ENCODE assay signal across 13 cellular contexts in genomic region chr15:65008989-65009388, GRCh38. TPM values are rescaled to one million over a fixed set of nuclear protein-coding genes. Genes with fewer than 3 reads are reported as not detected.
DNase-seq lines count a peak whose midpoint lies in the region; ATAC-seq, FAIRE-seq and TF ChIP-seq lines count a peak whose summit lies in the region.
"Had no signal": no experiment of that assay in that cellular context is flagged by ENCODE, and none has a peak within 500 bp of the region (broad histone marks: within the 10 kb centered on the region; RNA-seq: fewer than 3 reads in every experiment).

No MANE protein-coding gene starts in this region.

- no peak overlapping the region for H3K9ac ChIP-seq in fibroblast of lung (ENCODE audit: insufficient read depth, low read length)

- no peak overlapping the region for H3K4me2 ChIP-seq in OCI-LY7 (ENCODE audit: low read length)
- no peak overlapping the region for H3K4me2 ChIP-seq in fibroblast of lung (ENCODE audit: extremely low read depth, insufficient read depth, low read length)

- DNase-seq in AG04450 (ENCODE audit: low read depth, low spot score) (no peak), OCI-LY7 (ENCODE audit: low spot score) (peak; percentile 21), fibroblast of lung (ENCODE audit: low read depth in 2 of 2) (peak in 1 of 2 donors; percentile 11), caudate nucleus (lab: John Stamatoyannopoulos, UW) (no peak), tibial artery (no peak), pancreas (no peak)
- DNase-seq: activated T-cell treated with anti-CD3 and anti-CD28 coated beads, Interleukin-2, amount 50 U/mL, for 48 hours; trophoblast cell had no signal

- H3K27me3 ChIP-seq in AG04450 (ENCODE audit: control insufficient read depth, insufficient read depth, low read length), result no peaks in the 10 kb centered on the region
- H3K27me3 ChIP-seq in fibroblast of lung (ENCODE audit: control insufficient read depth, insufficient read depth, low read length), result no peaks in the 10 kb centered on the region
- H3K27me3 ChIP-seq in tibial artery, result no peaks in the 10 kb centered on the region
- no peaks in the 10 kb centered on the region for H3K27me3 ChIP-seq in pancreas
- H3K27me3 ChIP-seq: esophagus muscularis mucosa had no signal

- H4K20me1 ChIP-seq in OCI-LY7 (ENCODE audit: insufficient read depth, low read length), result no peaks in the 10 kb centered on the region
- no peaks in the 10 kb centered on the region for H4K20me1 ChIP-seq in fibroblast of lung (ENCODE audit: control insufficient read depth, extremely low read depth, insufficient read depth, low read length)

- H3K4me1 ChIP-seq in OCI-LY7 (ENCODE audit: insufficient read depth, low read length, poor library complexity, severe bottlenecking) (no peaks in the 10 kb centered on the region), fibroblast of lung (ENCODE audit: control insufficient read depth, extremely low read depth, insufficient read depth, low read length) (no peaks in the 10 kb centered on the region), tibial artery (no peaks in the 10 kb centered on the region), pancreas (no peaks in the 10 kb centered on the region)
- H3K4me1 ChIP-seq: esophagus muscularis mucosa had no signal

- 78 to 87% methylated on average over 2 of the region's 2 CpGs for WGBS in pancreas, 2 donors

- BruUV-seq in OCI-LY7 (replicated peaks; lab: Mats Ljungman, UMichigan), result no TSS peak

- ATAC-seq in GM19351 (IDR thresholded peaks at IDR 0.05; ENCODE audit: unreplicated experiment), result no peak
- no peak for ATAC-seq in pancreas

- H3K9me3 ChIP-seq in AG04450 (ENCODE audit: control insufficient read depth, insufficient read depth, low read length) (peaks cover 6% of the 10 kb centered on the region), OCI-LY7 (ENCODE audit: low read length) (peaks cover 3% of the 10 kb centered on the region; the same call in 1 of the 2 replicates), fibroblast of lung (ENCODE audit: control insufficient read depth, insufficient read depth, low read depth, low read length) (no peaks in the 10 kb centered on the region), tibial artery (peaks cover 0 to 6% (median 0%) of the 10 kb centered on the region in 3 donors), pancreas (no peaks in the 10 kb centered on the region)

- H2AFZ ChIP-seq in OCI-LY7 (ENCODE audit: low read length), result no peak overlapping the region
- no peak overlapping the region for H2AFZ ChIP-seq in fibroblast of lung (ENCODE audit: low read length)

- TF ChIP-seq CTCF in AG04450 (IDR thresholded peaks at IDR 0.05; ENCODE audit: low read depth, low read length), result peak; percentile 33
- peak; percentile 27 for TF ChIP-seq CTCF in GM12873 (IDR thresholded peaks at IDR 0.05; ENCODE audit: insufficient read depth, low read depth, low read length, missing control alignments)
- TF ChIP-seq CTCF in OCI-LY7 (conservative IDR thresholded peaks at IDR 0.05; ENCODE audit: low read length), result peak; percentile 52; the same call in 1 of the 2 replicates
- TF ChIP-seq CTCF in fibroblast of lung (conservative IDR thresholded peaks at IDR 0.05 in 1 of 2, IDR thresholded peaks at IDR 0.05 in 1 of 2; ENCODE audit: low read depth in 1 of 2, low read length in 2 of 2), result peak; percentile 16 to 21
- TF ChIP-seq CTCF in tibial artery (IDR thresholded peaks at IDR 0.05), result no peak
- TF ChIP-seq CTCF in pancreas (IDR thresholded peaks at IDR 0.05), result no peak

- H3K27ac ChIP-seq in AG04450 (ENCODE audit: low read depth, low read length), result no peak overlapping the region
- H3K27ac ChIP-seq in OCI-LY7 (ENCODE audit: low read depth, low read length, poor library complexity, severe bottlenecking), result no peak overlapping the region
- H3K27ac ChIP-seq in fibroblast of lung (ENCODE audit: insufficient read depth, low read length), result no peak overlapping the region
- no peak overlapping the region for H3K27ac ChIP-seq in caudate nucleus (ENCODE audit: low read depth, low read length)
- no peak overlapping the region for H3K27ac ChIP-seq in tibial artery
- H3K27ac ChIP-seq in pancreas, result no peak overlapping the region
- H3K27ac ChIP-seq: esophagus muscularis mucosa had no signal

- H3K36me3 ChIP-seq in OCI-LY7 (ENCODE audit: insufficient read depth, low read length), result peaks cover 19% of the 10 kb centered on the region
- no peaks in the 10 kb centered on the region for H3K36me3 ChIP-seq in fibroblast of lung (ENCODE audit: control insufficient read depth, insufficient read depth, low read length)
- H3K36me3 ChIP-seq in tibial artery, result peaks cover 24 to 67% (median 33%) of the 10 kb centered on the region in 3 donors
- H3K36me3 ChIP-seq in pancreas, result peaks cover 0 to 15% (median 8%) of the 10 kb centered on the region in 3 donors

- FAIRE-seq in pancreas (lab: Jason Lieb, UNC), result no peak

- no peaks in the 10 kb centered on the region for H3K79me2 ChIP-seq in OCI-LY7 (ENCODE audit: insufficient read depth, low read depth, low read length)
- H3K79me2 ChIP-seq in fibroblast of lung (ENCODE audit: control insufficient read depth, insufficient read depth, low read length), result no peaks in the 10 kb centered on the region

- no peaks in the 10 kb centered on the region for H3K9me2 ChIP-seq in OCI-LY7 (ENCODE audit: insufficient read depth, low read length)

- CTCF ChIA-PET in AG04450 (lab: Charles Lee) (interaction anchor here (0.6 to 1.0 kb wide), 3 partner anchors 17 to 213 kb away, joined by 3 read pairs; no protein-coding TSS in a partner anchor), OCI-LY7 (lab: Charles Lee; ENCODE audit: unreplicated experiment) (interaction anchor here (0.6 kb wide), 1 partner anchor 114 kb away, joined by 3 read pairs; no protein-coding TSS in a partner anchor)

- POLR2A ChIA-PET in AG04450 (lab: Yijun Ruan, JAX), result interaction anchor here (0.5 kb wide), 1 partner anchor 34 kb away, joined by 3 read pairs; no protein-coding TSS in a partner anchor
- POLR2A ChIA-PET in OCI-LY7 (lab: Charles Lee), result interaction anchor here (1.0 to 1.8 kb wide), 2 partner anchors 9 to 12 kb away, joined by 3 to 7 read pairs; no protein-coding TSS in a partner anchor

- no peak overlapping the region for H3K4me3 ChIP-seq in AG04450 (ENCODE audit: low read depth, low read length)
- no peak overlapping the region for H3K4me3 ChIP-seq in OCI-LY7 (ENCODE audit: low read depth, low read length, poor library complexity, severe bottlenecking)
- no peak overlapping the region for H3K4me3 ChIP-seq in fibroblast of lung (replicated peaks in 1 of 4; ENCODE audit: control extremely low read depth in 1 of 4, insufficient read depth in 1 of 4, low read depth in 3 of 4, low read length in 4 of 4)
- H3K4me3 ChIP-seq in tibial artery, result no peak overlapping the region
- H3K4me3 ChIP-seq in pancreas, result no peak overlapping the region
- H3K4me3 ChIP-seq: esophagus muscularis mucosa had no signal

- intact Hi-C loops in OCI-LY7 (cut with micrococcal nuclease; ENCODE audit: unreplicated experiment), result no loop called here
- intact Hi-C loops in tibial artery (cut with DNase I; ENCODE audit: low total_unique reads), result no loop called here
- intact Hi-C loops in pancreas (cut with DNase I), result no loop called here

RNA-seq across cellular contexts. Expression of gene SPG21, which starts 19.3 kb away (rescaled TPM):
- polyA plus RNA-seq in AG04450 (2011; rRNA removed) (85.7 and 101 TPM in 2 replicates), fibroblast of lung (89.9 and 95.3 TPM in 2 replicates), pancreas (10 to 100 TPM; 21.1 to 39.1 TPM)
- 49.5 and 57.6 TPM in 2 replicates for polyA minus RNA-seq in AG04450 (2011; rRNA and poly(A)+ RNA removed)
- total RNA-seq in OCI-LY7 (2014; rRNA removed; shearing (Covaris generic)), result 49.6 and 56.4 TPM in 2 replicates
- total RNA-seq in OCI-LY7 (2022) (83.9 and 95.4 TPM in 2 replicates), fibroblast of lung (68.4 and 90.4 TPM in 2 replicates), pancreas (10 to 100 TPM; 26.3 to 40.2 (median 29.5) TPM)
- polyA plus RNA-seq in fibroblast of lung (2012), result 70.6 and 71.8 TPM in 2 replicates
- 37.3 and 39.0 TPM in 2 replicates for polyA minus RNA-seq in fibroblast of lung (ENCODE audit: low replicate concordance)

RNA-seq across cellular contexts. Expression of gene MTFMT, which starts 20.4 kb away (rescaled TPM):
- polyA plus RNA-seq in AG04450 (2011; rRNA removed) (11.6 and 15.3 TPM in 2 replicates), fibroblast of lung (12.6 and 16.6 TPM in 2 replicates), pancreas (1 to 10 TPM; 1.9 to 3.5 TPM)
- polyA minus RNA-seq in AG04450 (2011; rRNA and poly(A)+ RNA removed), result 6.3 and 17.1 TPM in 2 replicates
- 9.1 and 9.7 TPM in 2 replicates for total RNA-seq in OCI-LY7 (2014; rRNA removed; shearing (Covaris generic))
- total RNA-seq in OCI-LY7 (2022) (19.0 and 19.1 TPM in 2 replicates), fibroblast of lung (17.0 and 17.5 TPM in 2 replicates), pancreas (1 to 10 TPM; 3.3 to 6.6 (median 4.4) TPM)
- 11.3 and 11.8 TPM in 2 replicates for polyA plus RNA-seq in fibroblast of lung (2012)
- polyA minus RNA-seq in fibroblast of lung (ENCODE audit: low replicate concordance), result 1.9 and 2.6 TPM in 2 replicates

RNA-seq across cellular contexts. Expression of gene SLC51B, which starts 36.2 kb away (rescaled TPM):
- polyA plus RNA-seq in AG04450 (2011; rRNA removed) (0.50 and 0.61 TPM in 2 replicates), fibroblast of lung (0.98 and 1.2 TPM in 2 replicates), pancreas (1 to 10 TPM in 1 of 2 donors, not detected in 1; 1.1 TPM)
- polyA minus RNA-seq in AG04450 (2011; rRNA and poly(A)+ RNA removed), result 0.48 TPM in 1 of 2 replicates, not detected in the other
- not detected in 2 replicates for total RNA-seq in OCI-LY7 (2014; rRNA removed; shearing (Covaris generic))
- total RNA-seq in OCI-LY7 (2022) (not detected in 2 replicates), fibroblast of lung (0.51 and 0.66 TPM in 2 replicates), pancreas (under 1 TPM in 2 of 6 donors, not detected in 4; 0.26 to 0.49 TPM)
- 1.3 TPM in 2 replicates for polyA plus RNA-seq in fibroblast of lung (2012)
- not detected in 2 replicates for polyA minus RNA-seq in fibroblast of lung (ENCODE audit: low replicate concordance)
- total RNA-seq: CD4-positive, CD25-positive, alpha-beta regulatory T cell; esophagus muscularis mucosa; pulmonary artery endothelial cell had no signal
- polyA plus RNA-seq: CD4-positive, CD25-positive, alpha-beta regulatory T cell had no signal

RNA-seq across cellular contexts. Expression of gene RASL12, which starts 58.8 kb away (rescaled TPM):
- 11.4 and 13.8 TPM in 2 replicates for polyA plus RNA-seq in AG04450 (2011; rRNA removed)
- 13.9 and 21.2 TPM in 2 replicates for polyA minus RNA-seq in AG04450 (2011; rRNA and poly(A)+ RNA removed)
- total RNA-seq in OCI-LY7 (2014; rRNA removed; shearing (Covaris generic)), result not detected in 2 replicates
- total RNA-seq in OCI-LY7 (2022), result not detected in 2 replicates
- total RNA-seq in fibroblast of lung, result 49.3 and 50.5 TPM in 2 replicates
- polyA plus RNA-seq in fibroblast of lung, result 9.1 and 16.9 TPM in 2 replicates
- 11.0 and 20.3 TPM in 2 replicates for polyA plus RNA-seq in fibroblast of lung (2012)
- polyA minus RNA-seq in fibroblast of lung (ENCODE audit: low replicate concordance), result 22.5 and 40.8 TPM in 2 replicates
- total RNA-seq in pancreas, result 1 to 10 TPM in 3 of 6 donors, under 1 TPM in 3; 0.28 to 4.2 (median 1.2) TPM
- 1 to 10 TPM; 2.8 TPM for polyA plus RNA-seq in pancreas
- total RNA-seq: CD4-positive, CD25-positive, alpha-beta regulatory T cell; pulmonary artery endothelial cell had no signal
- polyA plus RNA-seq: CD4-positive, CD25-positive, alpha-beta regulatory T cell had no signal

Comparison
In these comparisons a context has a peak if more than half of its experiments do, and no peak if none do; other contexts are left out.
1. CTCF ChIP-seq: peak in AG04450 (single experiment), GM12873 (single experiment), OCI-LY7 (single experiment) and fibroblast of lung (2 of 2); none in tibial artery (0 of 2) and pancreas (0 of 4).